31 cellular contexts compared by ENCODE assay signal in the genomic region with DNA sequence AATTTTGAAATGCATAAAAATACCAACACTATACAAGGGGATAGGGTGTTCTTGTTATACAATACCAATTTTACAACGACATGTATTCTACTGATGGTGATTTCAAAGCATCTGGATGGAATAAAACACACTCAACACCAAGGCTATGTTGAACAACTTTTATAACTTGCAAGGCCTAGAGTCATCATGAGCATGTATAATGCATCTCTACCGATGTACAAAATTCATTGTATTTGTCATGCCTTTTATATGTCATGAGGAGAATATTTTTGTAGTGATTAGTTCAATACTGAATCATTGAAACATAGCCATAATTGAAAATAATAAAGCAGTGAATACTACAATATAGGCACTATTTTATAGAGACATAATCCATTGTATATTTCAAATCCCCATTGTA.
"Had no signal": no experiment of that assay in that cellular context is flagged by ENCODE, and none has a peak within 500 bp of the region (broad histone marks: within the 10 kb centered on the region; RNA-seq: fewer than 3 reads in every experiment).

No MANE protein-coding gene starts in this region.

- H3K9me3 ChIP-seq: gastrocnemius medialis, left ventricle myocardium inferior, mucosa of descending colon, ovary, uterus had no signal

- H3K27ac ChIP-seq: gastrocnemius medialis, hepatocyte, left ventricle myocardium inferior, ovary, uterus had no signal

- DNase-seq: activated CD4-positive, alpha-beta T cell treated with anti-CD3 and anti-CD28 coated beads for 1 hour; activated CD4-positive, alpha-beta T cell treated with anti-CD3 and anti-CD28 coated beads, Interleukin-2, amount 10 ng/mL, durations not matched to agents 7 days and 5 days; activated CD8-positive, alpha-beta T cell treated with anti-CD3 and anti-CD28 coated beads for 36 hours; activated gamma-delta T cell treated with Interleukin-2 at 50 U/mL for 16 hours; activated naive CD4-positive, alpha-beta T cell treated with anti-CD3 and anti-CD28 coated beads, Interleukin-2, amount 50 U/mL, for 16 hours; activated T-cell treated with anti-CD3 and anti-CD28 coated beads, Interleukin-2, amount 50 U/mL, for 4 hours; caudate nucleus; endodermal cell; gastrocnemius medialis; glutamatergic neuron; islet precursor cell; left ventricle myocardium inferior; mesendoderm; mucosa of descending colon; ovary; small intestine; stimulated activated CD4-positive, alpha-beta T cell treated with anti-CD3 and anti-CD28 coated beads, Interleukin-1b, Interleukin-23, amount 100 ng/mL, for 48 hours; stimulated activated CD4-positive, alpha-beta T cell treated with anti-CD3 and anti-CD28 coated beads, Interleukin-4, amount 100 ng/mL, for 4 hours; stimulated activated CD8-positive, alpha-beta memory T cell treated with anti-CD3 and anti-CD28 coated beads, Interleukin-4, amount 100 ng/mL, for 48 hours; stimulated activated naive CD8-positive, alpha-beta T cell treated with anti-CD3 and anti-CD28 coated beads, Interleukin-15, amount 100 ng/mL, for 72 hours; substantia nigra; T-helper 2 cell; uterus had no signal

- H3K27me3 ChIP-seq: gastrocnemius medialis, hepatocyte, ovary, uterus had no signal

- H3K4me3 ChIP-seq: gastrocnemius medialis, hepatocyte, left ventricle myocardium inferior, lung, mucosa of descending colon, ovary, uterus had no signal

- H2AFZ ChIP-seq: hepatocyte had no signal

- H3K4me2 ChIP-seq: hepatocyte had no signal

- ATAC-seq: activated CD8-positive, alpha-beta T cell treated with anti-CD3 and anti-CD28 coated beads for 36 hours; activated T-cell treated with anti-CD3 and anti-CD28 coated beads, Interleukin-2, amount 50 U/mL, for 4 hours; activated T-helper 17 cell treated with anti-CD3 and anti-CD28 coated beads, Interleukin-2, amount 50 U/mL, for 72 hours; esophagus mucosa; gastrocnemius medialis; natural killer cell treated with Interleukin-12 subunit alpha and Interleukin-12 subunit beta and Interleukin-15 and Interleukin-18, amount 100 ng/mL, for 72 hours; sciatic nerve; stimulated activated memory B cell treated with anti-CD40 and anti-IgM and Interleukin-4, amounts not matched to agents 10 μg/mL and 1 μg/mL and 100 μg/mL, for 72 hours; stimulated activated naive CD8-positive, alpha-beta T cell treated with anti-CD3 and anti-CD28 coated beads, Interleukin-15, amount 100 ng/mL, for 72 hours; WTC11 had no signal

- H3K4me1 ChIP-seq: uterus had no signal

- H3K36me3 ChIP-seq: gastrocnemius medialis, left ventricle myocardium inferior, ovary, uterus had no signal

- H3K79me2 ChIP-seq: hepatocyte had no signal
